Comparison of ENCODE assay signal across 8 cellular contexts in genomic region chr1:225777058-225777582, GRCh38. TPM values are rescaled to one million over a fixed set of nuclear protein-coding genes. Genes with fewer than 3 reads are reported as not detected.
DNase-seq lines count a peak whose midpoint lies in the region; ATAC-seq, FAIRE-seq and TF ChIP-seq lines count a peak whose summit lies in the region.

No MANE protein-coding gene starts in this region.

- no peak overlapping the region for H3K27ac Mint-ChIP-seq in activated CD4-positive, alpha-beta T cell treated with anti-CD3 and anti-CD28 coated beads, Interleukin-2, amount 10 ng/mL, durations not matched to agents 7 days and 5 days

- peak; percentile 70 for DNase-seq in activated effector memory CD4-positive, alpha-beta T cell treated with anti-CD3 and anti-CD28 coated beads, Interleukin-2, amount 50 U/mL, for 16 hours
- no peak for DNase-seq in activated effector memory CD4-positive, alpha-beta T cell treated with Interleukin-2 at 50 U/mL for 16 hours
- peak in 1 of 4 experiments; percentile 24 for DNase-seq in K562 (ENCODE audit: extremely low read depth in 1 of 4, low spot score in 3 of 4)
- DNase-seq in mesendoderm = no peak
- DNase-seq in kidney tubule cell (ENCODE audit: low spot score) = no peak
- DNase-seq in cerebellar nuclear complex (lab: John Stamatoyannopoulos, UW) = no peak
- DNase-seq in activated CD4-positive, alpha-beta T cell treated with anti-CD3 and anti-CD28 coated beads, Interleukin-2, amount 10 ng/mL, durations not matched to agents 7 days and 5 days = no peak

- CTCF ChIA-PET in K562 (lab: Yijun Ruan, JAX; ENCODE audit: low intra/inter-chr PET ratio) = interaction anchor here (0.9 to 1.3 kb wide), 2 partner anchors 32 to 301 kb away, joined by 3 to 6 read pairs; no protein-coding TSS in a partner anchor
- CTCF ChIA-PET in activated CD4-positive, alpha-beta T cell treated with anti-CD3 and anti-CD28 coated beads, Interleukin-2, amount 10 ng/mL, durations not matched to agents 7 days and 5 days (lab: Charles Lee) = interaction anchor here (0.5 to 3.6 kb wide), 34 partner anchors 9 to 326 kb away, joined by 3 to 21 read pairs (median 4); partner anchors contain the start of genes PYCR2, SDE2 and TMEM63A

- no peak overlapping the region for H4K5ac ChIP-seq in mesendoderm (ENCODE audit: low read length)

- no peak for TF ChIP-seq EP300 in K562 (IDR thresholded peaks at IDR 0.05; ENCODE audit: low read length)

- no peak overlapping the region for H2BK120ac ChIP-seq in mesendoderm (ENCODE audit: low read depth, low read length)

- no peaks in the 10 kb centered on the region for H3K27me3 Mint-ChIP-seq in activated CD4-positive, alpha-beta T cell treated with anti-CD3 and anti-CD28 coated beads, Interleukin-2, amount 10 ng/mL, durations not matched to agents 7 days and 5 days

- TSS peak; percentile 85 for BruUV-seq in K562 (replicated peaks; lab: Mats Ljungman, UMichigan)

- peaks cover 23% of the 10 kb centered on the region for H3K4me1 Mint-ChIP-seq in activated CD4-positive, alpha-beta T cell treated with anti-CD3 and anti-CD28 coated beads, Interleukin-2, amount 10 ng/mL, durations not matched to agents 7 days and 5 days

- peaks cover 5% of the 10 kb centered on the region for H3K9me1 ChIP-seq in K562 (ENCODE audit: control insufficient read depth, insufficient read depth, low read length)

- no peak overlapping the region for H2BK15ac ChIP-seq in mesendoderm (replicated peaks; ENCODE audit: low read depth)

- H3K79me2 ChIP-seq in K562 (ENCODE audit: control insufficient read depth, insufficient read depth, low read length) (peaks cover 50% of the 10 kb centered on the region), mesendoderm (ENCODE audit: control insufficient read depth, insufficient read depth, low read length) (peaks cover 35% of the 10 kb centered on the region)

- peaks cover 25% of the 10 kb centered on the region for H3K36me3 Mint-ChIP-seq in activated CD4-positive, alpha-beta T cell treated with anti-CD3 and anti-CD28 coated beads, Interleukin-2, amount 10 ng/mL, durations not matched to agents 7 days and 5 days (ENCODE audit: low read depth)

- H3K36me3 ChIP-seq in K562 (ENCODE audit: control insufficient read depth, insufficient read depth, low read length) (peaks cover 37% of the 10 kb centered on the region), mesendoderm (ENCODE audit: control insufficient read depth, insufficient read depth, low read length) (no peaks in the 10 kb centered on the region)

- H3K9ac ChIP-seq in K562 (ENCODE audit: insufficient read depth in 1 of 2, low read depth in 2 of 2, low read length in 2 of 2) (peak overlapping the region; percentile 99 to 100), mesendoderm (ENCODE audit: low read length) (peak overlapping the region; percentile 53)

- peak overlapping the region; percentile 59 for H3K56ac ChIP-seq in mesendoderm (ENCODE audit: low read length)

- H3K4me3 ChIP-seq in K562 = peak overlapping the region; percentile 95
- H3K4me3 ChIP-seq in mesendoderm (ENCODE audit: low read length) = no peak overlapping the region

- in situ Hi-C loops in K562 (cut with MboI) = loop anchor here (5.0 kb wide), 1 partner anchor 300 kb away; no protein-coding TSS in a partner anchor

- no peaks in the 10 kb centered on the region for H3K79me1 ChIP-seq in mesendoderm (ENCODE audit: low read length)

- intact Hi-C loops in K562 (cut with micrococcal nuclease) = loop anchor here (2.0 kb wide), 2 partner anchors 34 to 70 kb away; partner anchors contain the start of gene EPHX1

- WGBS in K562 (ENCODE audit: insufficient coverage, low coverage, missing lambda C conversion rate) = 19% methylated on average over 18 of the region's 18 CpGs
- no CpG with 5 or more reads among the region's 18 CpGs for WGBS in mesendoderm (ENCODE audit: extremely low coverage, insufficient coverage, low lambda C conversion rate)

- no peak for FAIRE-seq in K562 (lab: Jason Lieb, UNC)

- H2AFZ ChIP-seq in K562 (ENCODE audit: low read depth, low read length) = peak overlapping the region; percentile 99

- H2BK5ac ChIP-seq in mesendoderm (ENCODE audit: low read length) = no peak overlapping the region

- POLR2A ChIA-PET in K562 (lab: Yijun Ruan, JAX) = interaction anchor here (0.6 to 4.0 kb wide), 34 partner anchors 8 to 417 kb away, joined by 3 to 64 read pairs (median 4); no protein-coding TSS in a partner anchor
- POLR2A ChIA-PET in activated CD4-positive, alpha-beta T cell treated with anti-CD3 and anti-CD28 coated beads, Interleukin-2, amount 10 ng/mL, durations not matched to agents 7 days and 5 days (lab: Charles Lee) = interaction anchor here (1.3 to 1.6 kb wide), 6 partner anchors 8 to 309 kb away, joined by 3 to 7 read pairs (median 6); partner anchors contain the start of genes H3-3A, PYCR2 and TMEM63A

- no peaks in the 10 kb centered on the region for H3K9me3 ChIP-seq in K562 (replicated peaks; ENCODE audit: control insufficient read depth, insufficient read depth, low read depth, low read length)

- no peak for TF ChIP-seq RAD21 in K562 (CRISPR knock-in tag; conservative IDR thresholded peaks at IDR 0.05 in 1 of 2, IDR thresholded peaks at IDR 0.05 in 1 of 2)

- no peak overlapping the region for H3K4me3 Mint-ChIP-seq in activated CD4-positive, alpha-beta T cell treated with anti-CD3 and anti-CD28 coated beads, Interleukin-2, amount 10 ng/mL, durations not matched to agents 7 days and 5 days

- no peak for TF ChIP-seq POLR2A in K562 (conservative IDR thresholded peaks at IDR 0.05)

- H4K20me1 ChIP-seq in K562 (replicated peaks; ENCODE audit: control insufficient read depth, insufficient read depth, low read length) = peaks cover 14% of the 10 kb centered on the region; the same call in 1 of the 2 replicates

- peaks cover 9 to 17% of the 10 kb centered on the region in 2 experiments; a peak in 4 of 5 replicates for H3K4me1 ChIP-seq in K562 (replicated peaks in 1 of 2; ENCODE audit: control insufficient read depth in 2 of 2, insufficient read depth in 2 of 2, low read length in 2 of 2)
- H3K4me1 ChIP-seq in mesendoderm (ENCODE audit: control insufficient read depth, low read depth, low read length) = peaks cover 3% of the 10 kb centered on the region

- H3K18ac ChIP-seq in mesendoderm (ENCODE audit: low read length) = peak overlapping the region; percentile 12

- H3K27ac ChIP-seq in K562 (ENCODE audit: extremely low read depth, low read depth, low read length) (peak overlapping the region; percentile 59), mesendoderm (ENCODE audit: low read depth, low read length) (no peak overlapping the region)

- no peaks in the 10 kb centered on the region for H3K27me3 ChIP-seq in K562 (ENCODE audit: control insufficient read depth in 2 of 2, insufficient read depth in 2 of 2, low read length in 2 of 2)
- no peaks in the 10 kb centered on the region for H3K27me3 ChIP-seq in mesendoderm (ENCODE audit: insufficient read depth, low read length, poor library complexity)

- no peaks in the 10 kb centered on the region for H3K9me3 Mint-ChIP-seq in activated CD4-positive, alpha-beta T cell treated with anti-CD3 and anti-CD28 coated beads, Interleukin-2, amount 10 ng/mL, durations not matched to agents 7 days and 5 days

- no peak overlapping the region for H2AK5ac ChIP-seq in mesendoderm (ENCODE audit: low read length)

- no peak for TF ChIP-seq CTCF in K562 (IDR thresholded peaks at IDR 0.05 in 2 of 3, conservative IDR thresholded peaks at IDR 0.05 in 1 of 3; ENCODE audit: insufficient read depth in 2 of 3, low read depth in 1 of 3, low read length in 3 of 3)

- no peak overlapping the region for H3K23ac ChIP-seq in mesendoderm (ENCODE audit: low read length)

- H3K4ac ChIP-seq in mesendoderm (ENCODE audit: low read depth, low read length) = no peak overlapping the region

- ATAC-seq in HG03460 (IDR thresholded peaks at IDR 0.05; ENCODE audit: unreplicated experiment) (peak; percentile 17), K562 (peak; percentile 5)

- H3K4me2 ChIP-seq in K562 (ENCODE audit: insufficient read depth, low read length) (peak overlapping the region; percentile 87), mesendoderm (ENCODE audit: low read length) (peak overlapping the region; percentile 23)

- H4K8ac ChIP-seq in mesendoderm (ENCODE audit: low read depth, low read length) = no peak overlapping the region

RNA-seq across cellular contexts. Expression of gene SRP9, which starts 0.5 kb away (rescaled TPM):
- total RNA-seq in K562 (2011; cell fraction: chromatin; rRNA removed; ENCODE audit: low replicate concordance) = 83.3 and 146 TPM in 2 replicates
- 43.4 and 63.3 TPM in 2 replicates for total RNA-seq in K562 (2011; cell fraction: nucleolus; rRNA removed)
- 146 and 277 TPM in 2 replicates for total RNA-seq in K562 (2011; cell fraction: nucleoplasm; rRNA removed)
- 272 and 273 TPM in 2 replicates for total RNA-seq in K562 (2014; rRNA removed)
- total RNA-seq in K562 (2014; rRNA removed; fragmentation: Illumina TruSeq; extraction: Trizol) = 690 and 726 TPM in 2 replicates
- total RNA-seq in K562 (2015; rRNA removed; fragmentation: Illumina TruSeq; extraction: Trizol) = 537 and 597 TPM in 2 replicates
- total RNA-seq in K562 (2021) = 434 and 437 TPM in 2 replicates
- 836 and 1,016 TPM in 2 replicates for polyA plus RNA-seq in K562 (2011; rRNA removed)
- 227 and 688 TPM in 2 replicates for polyA plus RNA-seq in K562 (2011; cell fraction: cytosol; rRNA removed)
- polyA plus RNA-seq in K562 (2011; cell fraction: nucleus; rRNA removed) = 227 and 377 TPM in 2 replicates
- 392 and 460 TPM in 2 replicates for polyA plus RNA-seq in K562 (2012)
- 557 and 668 TPM in 2 replicates for polyA plus RNA-seq in K562 (2014; fragmentation: Illumina TruSeq; extraction: Trizol)
- polyA plus RNA-seq in K562 (2014; fragmentation: Nextera tagmentation; extraction: Ambion mirVana) = 1,000 to 10,000 TPM; 1,645 to 1,892 TPM
- polyA plus RNA-seq in K562 (2014; rRNA removed) = 502 and 509 TPM in 2 replicates
- polyA minus RNA-seq in K562 (2011; rRNA and poly(A)+ RNA removed) = 359 and 411 TPM in 2 replicates
- 148 and 171 TPM in 2 replicates for polyA minus RNA-seq in K562 (2011; cell fraction: cytosol; rRNA and poly(A)+ RNA removed)
- 33.3 and 80.0 TPM in 2 replicates for polyA minus RNA-seq in K562 (2011; cell fraction: nucleus; rRNA and poly(A)+ RNA removed)
- polyA plus RNA-seq in mesendoderm (2013, experiment 1 of 2) = 397 TPM
- polyA plus RNA-seq in mesendoderm (2013, experiment 2 of 2) = 387 TPM
- total RNA-seq in activated CD4-positive, alpha-beta T cell treated with anti-CD3 and anti-CD28 coated beads, Interleukin-2, amount 10 ng/mL, durations not matched to agents 7 days and 5 days = 100 to 1,000 TPM; 219 to 249 TPM

RNA-seq across cellular contexts. Expression of gene EPHX1, which starts 32.8 kb away (rescaled TPM):
- total RNA-seq in K562 (2011; cell fraction: chromatin; rRNA removed; ENCODE audit: low replicate concordance) = 16.4 and 37.6 TPM in 2 replicates
- total RNA-seq in K562 (2011; cell fraction: nucleolus; rRNA removed) = 26.8 and 35.4 TPM in 2 replicates
- 21.5 and 25.0 TPM in 2 replicates for total RNA-seq in K562 (2011; cell fraction: nucleoplasm; rRNA removed)
- 8.0 and 11.6 TPM in 2 replicates for total RNA-seq in K562 (2014; rRNA removed)
- 4.7 and 5.1 TPM in 2 replicates for total RNA-seq in K562 (2014; rRNA removed; fragmentation: Illumina TruSeq; extraction: Trizol)
- total RNA-seq in K562 (2015; rRNA removed; fragmentation: Illumina TruSeq; extraction: Trizol) = 6.7 and 7.6 TPM in 2 replicates
- 18.5 and 21.1 TPM in 2 replicates for total RNA-seq in K562 (2021)
- polyA plus RNA-seq in K562 (2011; rRNA removed) = 4.0 and 11.2 TPM in 2 replicates
- polyA plus RNA-seq in K562 (2011; cell fraction: cytosol; rRNA removed) = 4.7 and 5.2 TPM in 2 replicates
- 6.3 and 7.3 TPM in 2 replicates for polyA plus RNA-seq in K562 (2011; cell fraction: nucleus; rRNA removed)
- polyA plus RNA-seq in K562 (2012) = 26.2 and 32.9 TPM in 2 replicates
- polyA plus RNA-seq in K562 (2014; fragmentation: Illumina TruSeq; extraction: Trizol) = 21.9 and 27.0 TPM in 2 replicates
- under 1 TPM; 0.21 to 0.48 TPM for polyA plus RNA-seq in K562 (2014; fragmentation: Nextera tagmentation; extraction: Ambion mirVana)
- polyA plus RNA-seq in K562 (2014; rRNA removed) = 7.5 and 8.8 TPM in 2 replicates
- 3.6 and 4.8 TPM in 2 replicates for polyA minus RNA-seq in K562 (2011; rRNA and poly(A)+ RNA removed)
- polyA minus RNA-seq in K562 (2011; cell fraction: cytosol; rRNA and poly(A)+ RNA removed) = 6.6 and 10.0 TPM in 2 replicates
- polyA minus RNA-seq in K562 (2011; cell fraction: nucleus; rRNA and poly(A)+ RNA removed) = 5.0 and 6.2 TPM in 2 replicates
- polyA plus RNA-seq in mesendoderm (2013, experiment 1 of 2) = 171 TPM
- polyA plus RNA-seq in mesendoderm (2013, experiment 2 of 2) = 168 TPM
- total RNA-seq in activated CD4-positive, alpha-beta T cell treated with anti-CD3 and anti-CD28 coated beads, Interleukin-2, amount 10 ng/mL, durations not matched to agents 7 days and 5 days = 1 to 10 TPM; 1.8 to 2.4 TPM
